Comparison of ENCODE assay signal across 9 cellular contexts in the genomic region with DNA sequence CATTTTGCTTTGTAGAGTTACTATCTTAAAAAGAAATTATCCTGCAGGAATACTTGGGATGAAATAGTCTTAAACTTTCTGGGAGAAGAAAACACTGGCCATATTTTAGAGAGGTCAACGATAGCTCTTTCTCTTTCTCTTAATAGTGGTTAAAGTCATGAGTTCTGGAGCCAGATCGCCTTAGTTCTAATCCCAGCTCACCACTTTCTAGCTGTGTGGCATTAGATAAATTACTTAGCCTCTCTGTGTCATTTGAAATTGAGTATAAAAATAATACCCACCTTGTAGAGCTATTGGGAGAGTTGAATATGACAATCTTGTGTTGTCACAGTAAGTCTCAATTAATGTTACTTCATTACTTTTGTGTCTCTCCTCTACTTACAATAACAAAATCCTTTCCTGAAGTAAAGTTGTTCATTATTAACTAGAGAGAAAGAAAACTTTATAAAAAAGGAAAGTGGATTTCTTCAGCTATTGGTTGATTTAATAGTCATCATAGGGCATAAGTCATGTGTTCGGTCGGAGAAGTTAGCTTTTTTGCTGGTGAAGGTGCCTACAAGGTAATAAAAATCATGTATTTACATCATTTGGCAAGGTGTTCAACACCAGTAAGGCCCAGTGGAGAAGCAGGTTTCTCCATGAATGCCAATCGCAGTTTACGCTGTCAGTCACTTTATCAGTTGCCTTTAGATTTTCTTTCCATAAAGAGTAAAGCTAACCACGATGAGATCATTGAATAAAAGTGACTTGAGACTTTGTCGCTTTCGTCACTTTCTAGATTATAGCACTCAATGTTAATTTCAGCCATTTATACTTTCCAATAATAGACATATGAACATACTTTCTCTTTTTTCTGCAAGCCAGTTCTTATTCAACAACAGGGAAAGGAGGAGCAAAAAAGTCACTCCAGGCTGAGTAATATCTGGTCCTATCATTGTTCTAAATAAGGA.
DNase-seq lines count a peak whose midpoint lies in the region; TF ChIP-seq lines count a peak whose summit lies in the region.
"Had no signal": no experiment of that assay in that cellular context is flagged by ENCODE, and none has a peak within 500 bp of the region (broad histone marks: within the 10 kb centered on the region; RNA-seq: fewer than 3 reads in every experiment).

No MANE protein-coding gene starts in this region.

- H3K4me3 ChIP-seq in GM08714 (ENCODE audit: low read length) = peak overlapping the region; percentile 88; the same call in 1 of the 2 replicates
- peak overlapping the region; percentile 89 for H3K4me3 ChIP-seq in rectal smooth muscle tissue (ENCODE audit: low read length)

- peak overlapping the region; percentile 98 for H3K27ac ChIP-seq in VCaP
- peak overlapping the region; percentile 87 for H3K27ac ChIP-seq in rectal smooth muscle tissue (ENCODE audit: low read depth, low read length)

- H3K9ac ChIP-seq in rectal smooth muscle tissue (ENCODE audit: low read length) = no peak overlapping the region

- no peaks in the 10 kb centered on the region for H3K27me3 ChIP-seq in rectal smooth muscle tissue (ENCODE audit: control insufficient read depth, insufficient read depth, low read length)

- no peaks in the 10 kb centered on the region for H3K36me3 ChIP-seq in rectal smooth muscle tissue (ENCODE audit: control insufficient read depth, insufficient read depth, low read length)

- peaks cover 13% of the 10 kb centered on the region for H3K4me1 ChIP-seq in rectal smooth muscle tissue (ENCODE audit: control insufficient read depth, insufficient read depth, low read length)

- no peak for TF ChIP-seq CTCF in VCaP (conservative IDR thresholded peaks at IDR 0.05)

- peak; percentile 50 for DNase-seq in fibroblast of peridontal ligament (ENCODE audit: extremely low read depth)
- DNase-seq in NCI-H226 = no peak
- no peak for DNase-seq in stimulated activated CD4-positive, alpha-beta T cell treated with anti-CD3 and anti-CD28 coated beads, Interleukin-2, amount 100 ng/mL, for 24 hours
- DNase-seq in DMS 273 (lab: John Stamatoyannopoulos, UW; ENCODE audit: unreplicated experiment) = no peak
- DNase-seq in SIG-M5 treated with dmso at 0.1 percent for 504 hours (lab: John Stamatoyannopoulos, UW; ENCODE audit: unreplicated experiment) = no peak
- DNase-seq: SHP77 had no signal
